Comparison of ENCODE assay signal across 26 cellular contexts in the genomic region with DNA sequence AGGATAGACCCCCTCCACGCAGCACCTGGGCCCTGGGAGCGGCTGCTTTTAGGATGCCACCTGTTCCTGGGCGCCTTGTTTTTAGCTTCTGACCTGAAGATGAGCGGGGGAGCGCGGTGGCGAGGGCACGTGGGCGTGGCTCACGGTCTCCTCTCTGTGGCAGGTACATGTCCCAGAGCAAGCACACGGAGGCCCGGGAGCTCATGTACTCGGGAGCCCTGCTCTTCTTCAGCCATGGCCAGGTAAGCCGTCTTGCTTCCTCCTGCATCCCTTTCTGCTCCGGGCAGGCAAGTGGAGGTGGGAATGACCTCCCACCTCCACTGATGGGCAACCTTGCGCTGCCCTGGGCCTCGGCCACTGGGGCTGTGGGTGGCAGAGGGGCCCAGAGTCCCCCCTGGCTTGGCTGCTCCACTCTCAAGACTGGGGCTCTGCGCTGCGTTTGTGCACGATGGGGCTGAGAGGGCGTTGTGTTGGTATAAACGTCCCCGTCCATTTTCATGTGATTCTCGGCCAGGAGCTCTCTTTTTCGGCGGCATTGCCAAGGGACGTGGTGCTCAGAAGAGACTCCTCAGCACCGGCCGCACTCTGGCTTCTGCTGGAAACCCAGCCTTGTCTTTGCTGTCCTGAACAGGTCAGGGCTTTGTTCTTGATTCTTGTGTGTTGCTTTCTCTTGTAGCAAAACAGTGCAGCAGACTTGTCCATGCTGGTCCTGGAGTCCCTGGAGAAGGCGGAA. TPM values are rescaled to one million over a fixed set of nuclear protein-coding genes. Genes with fewer than 3 reads are reported as not detected.
DNase-seq lines count a peak whose midpoint lies in the region; ATAC-seq, FAIRE-seq and TF ChIP-seq lines count a peak whose summit lies in the region.
"Had no signal": no experiment of that assay in that cellular context is flagged by ENCODE, and none has a peak within 500 bp of the region (broad histone marks: within the 10 kb centered on the region; RNA-seq: fewer than 3 reads in every experiment).

No MANE protein-coding gene starts in this region.

- no peak overlapping the region for H2AFZ ChIP-seq in H1 (ENCODE audit: low read length)

- POLR2A ChIA-PET in H1 (lab: Charles Lee; ENCODE audit: partially characterized antibody) = interaction anchor here (0.5 to 4.1 kb wide), 5 partner anchors 9 to 557 kb away, joined by 3 to 23 read pairs (median 6); a partner anchor contains a TSS

- H2BK20ac ChIP-seq in H1 (ENCODE audit: low read length) = no peak overlapping the region

- DNase-seq in Right ventricle myocardium inferior (ENCODE audit: missing footprints) (peak; percentile 59), cardiac septum (ENCODE audit: low spot score) (no peak), H1 (ENCODE audit: low read depth in 1 of 2, low spot score in 2 of 2) (no peak), lower lobe of right lung (peak; percentile 37), aorta (peak; percentile 33 to 57), ascending aorta (ENCODE audit: low spot score in 2 of 2) (no peak), SKM-1 treated with dmso at 0.1 percent for 144 hours (lab: John Stamatoyannopoulos, UW; ENCODE audit: unreplicated experiment) (no peak)
- DNase-seq: activated CD8-positive, alpha-beta memory T cell treated with anti-CD3 and anti-CD28 coated beads for 24 hours; activated naive CD4-positive, alpha-beta T cell treated with anti-CD3 and anti-CD28 coated beads for 36 hours; activated T-cell treated with anti-CD3 and anti-CD28 coated beads, Interleukin-2, amount 50 U/mL, for 4 hours; anterior cingulate cortex; dermis blood vessel endothelial cell; DMS53; KG1; naive B cell; NCI-H146; NCI-H2171; NCI-H510A treated with DMSO at 0.1 percent for 48 hours; NK-92 treated with Interleukin-12 subunit alpha and Interleukin-12 subunit beta, amount 100 ng/mL, for 24 hours; Peyer's patch; T-helper 1 cell; transverse colon had no signal

- no peak overlapping the region for H3K4me2 ChIP-seq in H1 (ENCODE audit: insufficient read depth in 1 of 2, low read depth in 2 of 2, low read length in 2 of 2)

- peaks cover 0 to 12% (median 1%) of the 10 kb centered on the region in 4 experiments; a peak in 2 of 7 replicates for H3K4me1 ChIP-seq in H1 (replicated peaks in 1 of 4; ENCODE audit: control insufficient read depth in 3 of 4, insufficient read depth in 4 of 4, low read length in 3 of 4)
- no peaks in the 10 kb centered on the region for H3K4me1 ChIP-seq in lower lobe of right lung
- H3K4me1 ChIP-seq in aorta (ENCODE audit: control insufficient read depth in 1 of 2, insufficient read depth in 2 of 2, low read length in 2 of 2) = no peaks in the 10 kb centered on the region
- peaks cover 0 to 9% of the 10 kb centered on the region in 2 donors for H3K4me1 ChIP-seq in ascending aorta
- H3K4me1 ChIP-seq: SJSA1 had no signal

- no peak overlapping the region for H2BK120ac ChIP-seq in H1 (replicated peaks; ENCODE audit: low read depth, low read length)

- H3K4me3 ChIP-seq in H1 (ENCODE audit: extremely low read depth in 1 of 4, insufficient read depth in 2 of 4, low read depth in 3 of 4, low read length in 4 of 4) = no peak overlapping the region
- no peak overlapping the region for H3K4me3 ChIP-seq in lower lobe of right lung
- H3K4me3 ChIP-seq in aorta (ENCODE audit: low read length in 2 of 2) = no peak overlapping the region
- no peak overlapping the region for H3K4me3 ChIP-seq in ascending aorta
- H3K4me3 ChIP-seq: Peyer's patch, SJSA1, transverse colon had no signal

- H3K18ac ChIP-seq in H1 (ENCODE audit: extremely low read depth, low read length) = no peak overlapping the region

- TF ChIP-seq RAD21 in H1 (IDR thresholded peaks at IDR 0.05 in 1 of 2, conservative IDR thresholded peaks at IDR 0.05 in 1 of 2; ENCODE audit: low read depth in 2 of 2, low read length in 2 of 2) = no peak

- no peak overlapping the region for H2BK15ac ChIP-seq in H1 (ENCODE audit: low read length)

- H3K4ac ChIP-seq in H1 (replicated peaks; ENCODE audit: insufficient read length, low read depth, low read length) = no peak overlapping the region

- no peak overlapping the region for H3K14ac ChIP-seq in H1 (ENCODE audit: insufficient read length)

- H4K5ac ChIP-seq in H1 (ENCODE audit: insufficient read length, low read depth, low read length) = no peak overlapping the region

- no peak for FAIRE-seq in H1 (lab: Jason Lieb, UNC)
- FAIRE-seq: G401.6, TTC549 had no signal

- H3K27ac ChIP-seq in H1 (ENCODE audit: low read depth, low read length) = no peak overlapping the region
- H3K27ac ChIP-seq in lower lobe of right lung = no peak overlapping the region
- H3K27ac ChIP-seq in aorta (ENCODE audit: low read depth in 1 of 2, low read length in 2 of 2) = no peak overlapping the region
- H3K27ac ChIP-seq in ascending aorta = no peak overlapping the region
- H3K27ac ChIP-seq: Peyer's patch, SJSA1, transverse colon had no signal

- 85% methylated on average over 25 of the region's 30 CpGs; no CpG with 5 or more reads in 1 of the 2 experiments for WGBS in H1 (ENCODE audit: extremely low coverage in 1 of 2, insufficient coverage in 1 of 2, insufficient read length in 1 of 2, insufficient replicate concordance in 2 of 2, low coverage in 1 of 2, low lambda C conversion rate in 2 of 2, missing lambda C conversion rate in 1 of 2), 2 experiments
- 83 to 93% methylated on average over 30 of the region's 30 CpGs for WGBS in aorta, 2 donors

- no peak overlapping the region for H3K23ac ChIP-seq in H1 (ENCODE audit: insufficient read length)

- no peak overlapping the region for H2AK5ac ChIP-seq in H1 (ENCODE audit: low read depth, low read length)

- intact Hi-C loops in Right ventricle myocardium inferior (cut with DNase I) = loop anchor here (5.0 to 10.0 kb wide), 2 partner anchors 81 to 289 kb away; no protein-coding TSS in a partner anchor
- intact Hi-C loops in cardiac septum (cut with DNase I) = no loop called here
- intact Hi-C loops in lower lobe of right lung (cut with DNase I) = no loop called here
- intact Hi-C loops in aorta (cut with DNase I) = no loop called here
- intact Hi-C loops in ascending aorta (cut with DNase I) = no loop called here

- H4K91ac ChIP-seq in H1 (replicated peaks; ENCODE audit: insufficient read length, low read length) = no peak overlapping the region

- TF ChIP-seq POLR2A in H1 (IDR thresholded peaks at IDR 0.05; ENCODE audit: control extremely low read depth in 1 of 2, low read depth in 2 of 2, low read length in 2 of 2) = no peak

- no peaks in the 10 kb centered on the region for H3K9me3 ChIP-seq in H1 (ENCODE audit: insufficient read depth in 2 of 2, low read depth in 1 of 2, low read length in 1 of 2)
- no peaks in the 10 kb centered on the region for H3K9me3 ChIP-seq in lower lobe of right lung
- H3K9me3 ChIP-seq in aorta (ENCODE audit: control insufficient read depth, low read length) = no peaks in the 10 kb centered on the region
- H3K9me3 ChIP-seq in ascending aorta = no peaks in the 10 kb centered on the region
- H3K9me3 ChIP-seq: Peyer's patch, SJSA1, transverse colon had no signal

- TF ChIP-seq EP300 in H1 (IDR thresholded peaks at IDR 0.05; ENCODE audit: borderline replicate concordance in 1 of 2, low read depth in 2 of 2, low read length in 2 of 2) = no peak

- CTCF ChIA-PET in H1 (lab: Charles Lee; ENCODE audit: partially characterized antibody) = interaction anchor here (0.7 to 1.9 kb wide), 5 partner anchors 10 to 107 kb away, joined by 3 to 4 read pairs (median 3); no protein-coding TSS in a partner anchor

- H3K56ac ChIP-seq in H1 (replicated peaks; ENCODE audit: insufficient read length, low read depth, low read length) = no peak overlapping the region

- H3K27me3 ChIP-seq in H1 (replicated peaks in 1 of 4; ENCODE audit: control insufficient read depth in 3 of 4, extremely low read depth in 1 of 4, insufficient read depth in 3 of 4, low read length in 3 of 4) = no peaks in the 10 kb centered on the region
- H3K27me3 ChIP-seq in lower lobe of right lung (ENCODE audit: low read depth) = no peaks in the 10 kb centered on the region
- H3K27me3 ChIP-seq in aorta (ENCODE audit: control insufficient read depth in 1 of 2, insufficient read depth in 2 of 2, low read length in 1 of 2) = no peaks in the 10 kb centered on the region
- H3K27me3 ChIP-seq in ascending aorta = no peaks in the 10 kb centered on the region
- H3K27me3 ChIP-seq: Peyer's patch, SJSA1, transverse colon had no signal

- H3K79me2 ChIP-seq in H1 (ENCODE audit: control insufficient read depth in 1 of 2, insufficient read depth in 2 of 2, low read length in 2 of 2) = peaks cover 32 to 86% of the 10 kb centered on the region in 2 experiments

- TF ChIP-seq CTCF in H1 (IDR thresholded peaks at IDR 0.05; ENCODE audit: control extremely low read depth in 1 of 3, insufficient read depth in 1 of 3, low read depth in 1 of 3, low read length in 3 of 3) (no peak), lower lobe of right lung (IDR thresholded peaks at IDR 0.05) (no peak), ascending aorta (IDR thresholded peaks at IDR 0.05) (no peak)

- H4K20me1 ChIP-seq in H1 (replicated peaks in 1 of 2; ENCODE audit: control insufficient read depth in 1 of 2, insufficient read depth in 2 of 2, low read length in 2 of 2) = peaks cover 47 to 49% of the 10 kb centered on the region in 2 experiments

- no peak for ATAC-seq in Right ventricle myocardium inferior
- no peak for ATAC-seq in lower lobe of right lung
- no peak for ATAC-seq in aorta (ENCODE audit: low FRiP score)
- ATAC-seq in HG02610 (IDR thresholded peaks at IDR 0.05; ENCODE audit: unreplicated experiment) = no peak
- ATAC-seq: activated T-cell treated with anti-CD3 and anti-CD28 coated beads, Interleukin-2, amount 50 U/mL, for 4 hours had no signal

- no peak overlapping the region for H3K9ac ChIP-seq in H1 (replicated peaks in 1 of 4; ENCODE audit: extremely low read depth in 1 of 4, low read depth in 3 of 4, low read length in 3 of 4)

- peak overlapping the region; percentile 35; the same call in 1 of the 2 replicates for H2BK5ac ChIP-seq in H1 (ENCODE audit: low read depth, low read length)

- 0 out of 2 replicates have a peak overlapping the region, but pooled peaks have one; percentile 17 for H2BK12ac ChIP-seq in H1 (ENCODE audit: low read depth, low read length)

- H4K8ac ChIP-seq in H1 (ENCODE audit: extremely low read depth, insufficient read depth, low read length) = no peak overlapping the region; the same call in 1 of the 2 replicates

- H3K36me3 ChIP-seq in H1 (ENCODE audit: control insufficient read depth in 2 of 4, insufficient read depth in 4 of 4, low read length in 3 of 4) (peaks cover 5 to 29% (median 17%) of the 10 kb centered on the region in 4 experiments; a peak in 5 of 8 replicates), lower lobe of right lung (peaks cover 49% of the 10 kb centered on the region), aorta (ENCODE audit: control insufficient read depth in 1 of 2, insufficient read depth in 2 of 2, low read length in 1 of 2) (peaks cover 0 to 2% of the 10 kb centered on the region in 2 donors), ascending aorta (peaks cover 40 to 45% of the 10 kb centered on the region in 2 donors)

- H3K23me2 ChIP-seq in H1 (ENCODE audit: low read depth, low read length) = no peaks in the 10 kb centered on the region

- H3K79me1 ChIP-seq in H1 (ENCODE audit: low read depth, low read length) = peaks cover 49% of the 10 kb centered on the region

RNA-seq across cellular contexts. Expression of a gene that starts 9.7 kb away (rescaled TPM):
- total RNA-seq in Right ventricle myocardium inferior (19.1 TPM), cardiac septum (21.3 TPM), lower lobe of right lung (31.7 TPM), aorta (10 to 100 TPM; 19.9 to 22.7 TPM), ascending aorta (4.2 TPM)
- total RNA-seq in H1 (2021; fragmentation: NEBNext Ultra II Directional; extraction: Animal tissue kit (Norgen Biotek cat#: 25700)) = 52.1 and 56.7 TPM in 2 replicates
- polyA plus RNA-seq in H1 (2011; rRNA removed) (74.1 and 95.0 TPM in 2 replicates), aorta (10 to 100 TPM; 16.5 to 58.3 TPM)
- polyA plus RNA-seq in H1 (2011; cell fraction: cytosol; rRNA removed) = 73.5 TPM
- polyA plus RNA-seq in H1 (2011; cell fraction: nucleus; rRNA removed) = 137 TPM
- 42.9 to 72.1 TPM (median 69.9 TPM) in 4 replicates for polyA plus RNA-seq in H1 (2012, experiment 1 of 2)
- 52.9 TPM for polyA plus RNA-seq in H1 (2012, experiment 2 of 2)
- polyA plus RNA-seq in H1 (2013, experiment 1 of 2) = 40.9 TPM
- 40.1 TPM for polyA plus RNA-seq in H1 (2013, experiment 2 of 2)
- polyA minus RNA-seq in H1 (2011; rRNA and poly(A)+ RNA removed) = 17.7 and 19.3 TPM in 2 replicates
- polyA minus RNA-seq in H1 (2011; cell fraction: cytosol; rRNA and poly(A)+ RNA removed) = 28.7 TPM
- polyA minus RNA-seq in H1 (2011; cell fraction: nucleus; rRNA and poly(A)+ RNA removed) = 22.5 TPM

RNA-seq across cellular contexts. Expression of a gene that starts 53.8 kb away (rescaled TPM):
- total RNA-seq in Right ventricle myocardium inferior = 176 TPM
- total RNA-seq in cardiac septum = 153 TPM
- total RNA-seq in H1 (2021; fragmentation: NEBNext Ultra II Directional; extraction: Animal tissue kit (Norgen Biotek cat#: 25700)) = 105 and 108 TPM in 2 replicates
- 158 and 324 TPM in 2 replicates for polyA plus RNA-seq in H1 (2011; rRNA removed)
- polyA plus RNA-seq in H1 (2011; cell fraction: cytosol; rRNA removed) = 235 TPM
- polyA plus RNA-seq in H1 (2011; cell fraction: nucleus; rRNA removed) = 512 TPM
- polyA plus RNA-seq in H1 (2012, experiment 1 of 2) = 69.8 to 110 TPM (median 95.7 TPM) in 4 replicates
- 31.4 TPM for polyA plus RNA-seq in H1 (2012, experiment 2 of 2)
- 110 TPM for polyA plus RNA-seq in H1 (2013, experiment 1 of 2)
- 106 TPM for polyA plus RNA-seq in H1 (2013, experiment 2 of 2)
- 149 and 180 TPM in 2 replicates for polyA minus RNA-seq in H1 (2011; rRNA and poly(A)+ RNA removed)
- 83.6 TPM for polyA minus RNA-seq in H1 (2011; cell fraction: cytosol; rRNA and poly(A)+ RNA removed)
- polyA minus RNA-seq in H1 (2011; cell fraction: nucleus; rRNA and poly(A)+ RNA removed) = 211 TPM
- 111 TPM for total RNA-seq in lower lobe of right lung
- 100 to 1,000 TPM; 200 to 236 TPM for total RNA-seq in aorta
- polyA plus RNA-seq in aorta = 100 to 1,000 TPM in 1 of 2 donors, 10 to 100 TPM in 1; 36.3 to 120 TPM
- total RNA-seq in ascending aorta = 186 TPM

Comparison
In these comparisons a context has a peak if more than half of its experiments do, and no peak if none do; other contexts are left out.
1. DNase-seq: peak in Right ventricle myocardium inferior (single experiment), lower lobe of right lung (single experiment) and aorta (2 of 2); none in cardiac septum (single experiment), H1 (0 of 2), ascending aorta (0 of 2) and SKM-1 treated with dmso at 0.1 percent for 144 hours (single experiment).